12 cellular contexts compared by ENCODE assay signal in the genomic region with DNA sequence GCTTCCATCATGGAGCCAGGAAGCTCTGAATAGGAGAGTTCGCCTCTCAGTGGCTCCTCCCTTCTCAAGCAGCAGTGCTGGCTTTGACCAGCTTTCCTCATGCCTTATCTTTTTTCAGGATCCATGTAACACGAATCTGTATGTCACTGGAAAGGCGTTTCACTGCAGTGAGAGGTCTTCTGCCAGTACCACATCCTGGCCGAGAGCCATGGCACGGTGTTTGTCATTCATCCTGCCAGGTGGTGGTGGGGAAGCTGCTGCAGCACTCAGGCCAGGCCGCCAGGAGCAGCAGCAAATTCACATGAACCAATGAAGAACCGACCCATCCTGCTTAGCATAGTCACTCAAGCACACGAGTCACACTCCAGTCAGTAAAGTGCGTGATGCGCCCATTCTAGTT.
DNase-seq lines count a peak whose midpoint lies in the region; ATAC-seq, FAIRE-seq and TF ChIP-seq lines count a peak whose summit lies in the region.
"Had no signal": no experiment of that assay in that cellular context is flagged by ENCODE, and none has a peak within 500 bp of the region (broad histone marks: within the 10 kb centered on the region; RNA-seq: fewer than 3 reads in every experiment).

No MANE protein-coding gene starts in this region.

- no peak overlapping the region for H3K4me3 Mint-ChIP-seq in H9
- H3K4me3 Mint-ChIP-seq in astrocyte (ENCODE audit: unreplicated experiment): no peak overlapping the region

- H4K8ac ChIP-seq in H9 (replicated peaks; ENCODE audit: insufficient read length, low read depth, low read length) (no peak overlapping the region), trophoblast cell (ENCODE audit: low read depth, low read length) (no peak overlapping the region)

- ATAC-seq in HG02642 (IDR thresholded peaks at IDR 0.05; ENCODE audit: poor library complexity, unreplicated experiment): no peak

- no peak overlapping the region for H2BK20ac ChIP-seq in H9 (ENCODE audit: low read depth, low read length, poor library complexity, severe bottlenecking)

- no peak for FAIRE-seq in astrocyte (lab: Jason Lieb, UNC)

- H3K36me3 ChIP-seq in astrocyte (ENCODE audit: insufficient read depth, low read length): no peaks in the 10 kb centered on the region
- no peaks in the 10 kb centered on the region for H3K36me3 ChIP-seq in prostate gland
- peaks cover 3% of the 10 kb centered on the region in 2 experiments for H3K36me3 ChIP-seq in trophoblast cell (ENCODE audit: control insufficient read depth in 1 of 2, insufficient read depth in 2 of 2, low read length in 2 of 2)
- H3K36me3 ChIP-seq: left ventricle myocardium inferior had no signal

- H3K27me3 ChIP-seq in H9 (ENCODE audit: insufficient read depth, low read length) (no peaks in the 10 kb centered on the region), astrocyte (ENCODE audit: insufficient read depth, low read length) (no peaks in the 10 kb centered on the region), prostate gland (replicated peaks; ENCODE audit: insufficient read depth) (no peaks in the 10 kb centered on the region), trophoblast cell (ENCODE audit: insufficient read depth, low read length) (no peaks in the 10 kb centered on the region)

- H3K4ac ChIP-seq in H9 (ENCODE audit: low read depth, low read length): no peak overlapping the region
- H3K4ac ChIP-seq in trophoblast cell (ENCODE audit: low read depth, low read length): no peak overlapping the region

- no peaks in the 10 kb centered on the region for H3K4me1 ChIP-seq in H9 (ENCODE audit: insufficient read depth, low read length)
- no peaks in the 10 kb centered on the region for H3K4me1 ChIP-seq in astrocyte (ENCODE audit: insufficient read depth, low read length)
- H3K4me1 ChIP-seq in prostate gland (replicated peaks): no peaks in the 10 kb centered on the region
- no peaks in the 10 kb centered on the region for H3K4me1 ChIP-seq in trophoblast cell (ENCODE audit: control insufficient read depth in 1 of 2, insufficient read depth in 2 of 2, low read length in 2 of 2)
- H3K4me1 ChIP-seq: left ventricle myocardium inferior had no signal

- no peak overlapping the region for H3K4me3 ChIP-seq in astrocyte (ENCODE audit: insufficient read depth, low read depth, low read length)
- no peak overlapping the region for H3K4me3 ChIP-seq in prostate gland
- H3K4me3 ChIP-seq in trophoblast cell (ENCODE audit: low read depth, low read length): no peak overlapping the region
- H3K4me3 ChIP-seq: left ventricle myocardium inferior had no signal

- no peak overlapping the region for H3K56ac ChIP-seq in H9 (ENCODE audit: insufficient read length, low read depth, low read length)

- no peak overlapping the region for H3K27ac ChIP-seq in H9 (ENCODE audit: insufficient read length, low read depth, low read length)
- H3K27ac ChIP-seq in astrocyte (ENCODE audit: low read depth, low read length): no peak overlapping the region
- H3K27ac ChIP-seq in prostate gland: no peak overlapping the region
- no peak overlapping the region for H3K27ac ChIP-seq in trophoblast cell (ENCODE audit: low read depth, low read length)
- H3K27ac ChIP-seq: HL-60, left ventricle myocardium inferior had no signal

- WGBS in H9 (ENCODE audit: extremely low coverage, insufficient read length, low lambda C conversion rate): no CpG with 5 or more reads among the region's 10 CpGs
- WGBS in prostate gland: 49% methylated on average over 10 of the region's 10 CpGs
- WGBS in trophoblast cell (ENCODE audit: extremely low coverage, insufficient coverage, insufficient read length): no CpG with 5 or more reads among the region's 10 CpGs

- H3K4me2 ChIP-seq in H9 (ENCODE audit: insufficient read depth, insufficient read length, low read length) (no peak overlapping the region), astrocyte (ENCODE audit: low read length) (no peak overlapping the region), trophoblast cell (ENCODE audit: low read length) (no peak overlapping the region)

- H2AK5ac ChIP-seq in H9 (ENCODE audit: insufficient read length, low read length) (no peak overlapping the region), trophoblast cell (ENCODE audit: low read length) (no peak overlapping the region)

- H4K20me1 ChIP-seq in H9 (ENCODE audit: control insufficient read depth, insufficient read depth, insufficient read length): no peaks in the 10 kb centered on the region
- H4K20me1 ChIP-seq in astrocyte (ENCODE audit: insufficient read depth, low read length): no peaks in the 10 kb centered on the region

- H4K91ac ChIP-seq in H9 (ENCODE audit: insufficient read length, low read depth, low read length): no peak overlapping the region
- H4K91ac ChIP-seq in trophoblast cell (ENCODE audit: low read depth, low read length): no peak overlapping the region

- no peaks in the 10 kb centered on the region for H3K9me3 Mint-ChIP-seq in H9
- H3K9me3 Mint-ChIP-seq in astrocyte (ENCODE audit: unreplicated experiment): no peaks in the 10 kb centered on the region

- H3T11ph ChIP-seq in H9 (ENCODE audit: low read length): no peak overlapping the region

- no peak overlapping the region for H2AFZ ChIP-seq in H9 (ENCODE audit: low read length)
- no peak overlapping the region for H2AFZ ChIP-seq in astrocyte (ENCODE audit: low read depth, low read length)
- H2AFZ ChIP-seq in trophoblast cell (ENCODE audit: insufficient read depth, low read length, poor library complexity): no peak overlapping the region

- H3K18ac ChIP-seq in H9 (ENCODE audit: insufficient read length, low read depth, low read length) (no peak overlapping the region), trophoblast cell (ENCODE audit: low read length) (no peak overlapping the region)

- no peak for TF ChIP-seq POLR2A in prostate gland (IDR thresholded peaks at IDR 0.05)

- DNase-seq in H9 (peak; percentile 80), NCI-H2171 (lab: John Stamatoyannopoulos, UW) (peak; percentile 88), astrocyte (ENCODE audit: low read depth) (peak; percentile 32), prostate gland (ENCODE audit: low spot score) (peak; percentile 60), retina (no peak), trophoblast cell (no peak)
- DNase-seq: activated CD4-positive, alpha-beta T cell treated with anti-CD3 and anti-CD28 coated beads for 48 hours; activated naive CD4-positive, alpha-beta T cell; left ventricle myocardium inferior; SW 1271 had no signal

- H3K23ac ChIP-seq in H9 (ENCODE audit: insufficient read length, low read depth, low read length): no peak overlapping the region
- no peak overlapping the region for H3K23ac ChIP-seq in trophoblast cell (ENCODE audit: low read length)

- no peak overlapping the region for H3K9ac ChIP-seq in H9 (ENCODE audit: extremely low read depth, insufficient read length, low read length)
- no peak overlapping the region for H3K9ac ChIP-seq in astrocyte (ENCODE audit: low read length)
- H3K9ac ChIP-seq in trophoblast cell (ENCODE audit: low read length): no peak overlapping the region

- no peaks in the 10 kb centered on the region; the same call in 1 of the 2 replicates for H3K27me3 Mint-ChIP-seq in H9 (ENCODE audit: low read depth)
- peaks cover 2% of the 10 kb centered on the region for H3K27me3 Mint-ChIP-seq in astrocyte (ENCODE audit: low read depth, unreplicated experiment)

- no peak overlapping the region for H2BK120ac ChIP-seq in H9 (ENCODE audit: low read depth, low read length, poor library complexity, severe bottlenecking)
- no peak overlapping the region for H2BK120ac ChIP-seq in trophoblast cell (ENCODE audit: insufficient read depth, low read length, poor library complexity)

- H3K36me3 Mint-ChIP-seq in H9 (ENCODE audit: insufficient read depth in 1 of 3, low read depth in 3 of 3) (peaks cover 0 to 3% (median 0%) of the 10 kb centered on the region in 3 experiments; a peak in 1 of 7 replicates), astrocyte (ENCODE audit: low read depth, unreplicated experiment) (peaks cover 10% of the 10 kb centered on the region)

- no peak overlapping the region for H3K14ac ChIP-seq in H9 (ENCODE audit: insufficient read depth, low read length)
- H3K14ac ChIP-seq in trophoblast cell (ENCODE audit: low read length): no peak overlapping the region

- no peak overlapping the region for H4K5ac ChIP-seq in H9 (ENCODE audit: insufficient read length, low read depth, low read length)

- intact Hi-C loops in prostate gland (cut with DNase I): no loop called here

- H2BK12ac ChIP-seq in H9 (ENCODE audit: insufficient read length, low read depth, low read length) (no peak overlapping the region), trophoblast cell (ENCODE audit: low read length) (no peak overlapping the region)

- no peak overlapping the region for H4K12ac ChIP-seq in trophoblast cell (ENCODE audit: low read depth, low read length)

- H3K9me3 ChIP-seq in H9 (ENCODE audit: control insufficient read depth, low read depth, low read length): no peaks in the 10 kb centered on the region
- H3K9me3 ChIP-seq in astrocyte (ENCODE audit: insufficient read depth, low read depth, low read length): no peaks in the 10 kb centered on the region
- no peaks in the 10 kb centered on the region for H3K9me3 ChIP-seq in prostate gland
- peaks cover 2% of the 10 kb centered on the region for H3K9me3 ChIP-seq in trophoblast cell (ENCODE audit: insufficient read depth, low read depth, low read length)
- H3K9me3 ChIP-seq: left ventricle myocardium inferior had no signal

- H2BK5ac ChIP-seq in H9 (ENCODE audit: insufficient read length, low read length) (no peak overlapping the region), trophoblast cell (ENCODE audit: low read depth, low read length, poor library complexity) (no peak overlapping the region)

- H3K79me1 ChIP-seq in H9 (ENCODE audit: insufficient read depth, low read depth, low read length, poor library complexity, severe bottlenecking) (no peaks in the 10 kb centered on the region), trophoblast cell (ENCODE audit: low read length) (no peaks in the 10 kb centered on the region)

- peak overlapping the region in 1 of 3 experiments; percentile 23; a peak in 1 of 7 replicates for H3K27ac Mint-ChIP-seq in H9
- H3K27ac Mint-ChIP-seq in astrocyte (ENCODE audit: unreplicated experiment): no peak overlapping the region

- H3K4me1 Mint-ChIP-seq in H9 (peaks cover 11 to 15% of the 10 kb centered on the region in 2 experiments), astrocyte (ENCODE audit: low read depth, unreplicated experiment) (peaks cover 9% of the 10 kb centered on the region)

- TF ChIP-seq CTCF in H9 (conservative IDR thresholded peaks at IDR 0.05) (peak; percentile 44), astrocyte (IDR thresholded peaks at IDR 0.05; ENCODE audit: insufficient read depth, low read depth, low read length) (no peak), prostate gland (IDR thresholded peaks at IDR 0.05) (peak in 2 of 4 experiments; percentile 12 to 21)

- H3K79me2 ChIP-seq in H9 (ENCODE audit: insufficient read depth, low read length) (no peaks in the 10 kb centered on the region), astrocyte (ENCODE audit: insufficient read depth, low read length) (no peaks in the 10 kb centered on the region), trophoblast cell (ENCODE audit: control insufficient read depth, insufficient read depth, low read length, poor library complexity) (no peaks in the 10 kb centered on the region)

- no peak overlapping the region for H2BK15ac ChIP-seq in H9 (ENCODE audit: low read depth, low read length)

- H3K23me2 ChIP-seq in H9 (ENCODE audit: insufficient read length, low read depth, low read length, poor library complexity, severe bottlenecking): no peaks in the 10 kb centered on the region

Comparison
In these comparisons a context has a peak if more than half of its experiments do, and no peak if none do; other contexts are left out.
1. DNase-seq: peak in H9 (single experiment), NCI-H2171 (single experiment), astrocyte (single experiment) and prostate gland (single experiment); none in retina (single experiment) and trophoblast cell (0 of 2).